Comparison of ENCODE assay signal across 18 cellular contexts in the genomic region with DNA sequence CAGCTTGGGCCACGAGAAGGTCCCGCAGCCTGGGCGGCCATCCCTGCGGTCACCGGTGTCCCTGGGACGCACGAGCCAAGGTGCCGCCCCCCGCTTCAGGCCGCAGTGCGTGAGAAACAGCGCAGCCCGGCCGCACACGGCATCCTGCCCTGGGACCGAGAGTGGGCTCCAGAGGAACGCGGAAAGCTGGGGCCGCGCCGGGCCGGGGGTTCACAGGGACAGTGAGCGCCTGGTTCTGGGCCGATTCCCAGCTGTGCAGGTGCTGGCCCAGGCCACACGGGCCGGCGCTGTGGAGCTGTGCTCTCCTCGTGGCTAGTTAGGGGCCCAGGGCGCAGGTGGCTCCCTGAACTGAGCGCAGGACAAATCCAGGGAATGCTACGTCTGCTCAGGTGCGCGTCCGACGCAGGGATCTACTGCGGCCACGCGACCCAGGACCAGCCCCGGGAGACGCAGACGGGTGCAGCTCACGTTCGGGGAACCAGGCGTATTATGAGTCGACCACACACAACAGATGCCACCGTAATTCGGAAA. TPM values are rescaled to one million over a fixed set of nuclear protein-coding genes. Genes with fewer than 3 reads are reported as not detected.
DNase-seq lines count a peak whose midpoint lies in the region; ATAC-seq and TF ChIP-seq lines count a peak whose summit lies in the region.
"Had no signal": no experiment of that assay in that cellular context is flagged by ENCODE, and none has a peak within 500 bp of the region (broad histone marks: within the 10 kb centered on the region; RNA-seq: fewer than 3 reads in every experiment).

No MANE protein-coding gene starts in this region.

- peaks cover 5% of the 10 kb centered on the region for H3K4me1 Mint-ChIP-seq in glutamatergic neuron (ENCODE audit: low read depth, unreplicated experiment)
- peaks cover 0 to 5% of the 10 kb centered on the region in 2 donors for H3K4me1 Mint-ChIP-seq in natural killer cell
- H3K4me1 Mint-ChIP-seq: CD14-positive monocyte, GM23338 had no signal

- H3K4me1 ChIP-seq in right cardiac atrium (ENCODE audit: control insufficient read depth, insufficient read depth, low read length) (no peaks in the 10 kb centered on the region), suprapubic skin (no peaks in the 10 kb centered on the region)

- no peak for TF ChIP-seq POLR2A in suprapubic skin (IDR thresholded peaks at IDR 0.05)

- H3K36me3 Mint-ChIP-seq in glutamatergic neuron (ENCODE audit: unreplicated experiment) (peaks cover 5% of the 10 kb centered on the region), natural killer cell (no peaks in the 10 kb centered on the region)

- H3K27me3 Mint-ChIP-seq in glutamatergic neuron (ENCODE audit: unreplicated experiment) (peaks cover 4% of the 10 kb centered on the region), natural killer cell (ENCODE audit: low read depth in 2 of 2) (no peaks in the 10 kb centered on the region)

- H3K9me3 Mint-ChIP-seq in glutamatergic neuron (ENCODE audit: unreplicated experiment) (peaks cover 7% of the 10 kb centered on the region), natural killer cell (peaks cover 2 to 3% of the 10 kb centered on the region in 2 donors)

- no peak for TF ChIP-seq EP300 in suprapubic skin (IDR thresholded peaks at IDR 0.05)

- ATAC-seq in right cardiac atrium (no peak), natural killer cell (no peak), HG03108 (IDR thresholded peaks at IDR 0.05; ENCODE audit: unreplicated experiment) (no peak), GM18873 (IDR thresholded peaks at IDR 0.05; ENCODE audit: low FRiP score, unreplicated experiment) (no peak)
- ATAC-seq: GM23338, HCT116 had no signal

- intact Hi-C loops in right cardiac atrium (cut with DNase I): no loop called here
- intact Hi-C loops in natural killer cell (cut with micrococcal nuclease): loop anchor here (10.0 kb wide), 1 partner anchor 60 kb away; no protein-coding TSS in a partner anchor

- H3K27ac Mint-ChIP-seq in glutamatergic neuron (ENCODE audit: unreplicated experiment): no peak overlapping the region
- H3K27ac Mint-ChIP-seq in natural killer cell: no peak overlapping the region
- H3K27ac Mint-ChIP-seq: CD14-positive monocyte, GM23338 had no signal

- peaks cover 45% of the 10 kb centered on the region for H3K36me3 ChIP-seq in suprapubic skin

- DNase-seq in glutamatergic neuron (peak; percentile 6), right cardiac atrium (peak; percentile 8 to 60 (median 45)), natural killer cell (peak; percentile 7), suprapubic skin (ENCODE audit: low spot score in 2 of 2) (peak; percentile 52 to 60), SHP77 (lab: John Stamatoyannopoulos, UW) (no peak)
- DNase-seq: GF-D8, KBM-7, MV-4-11, NCI-H1417, NCI-H2029 treated with DMSO at 0.1 percent for 48 hours, NCI-H2171 treated with DMSO at 0.1 percent for 48 hours, NCI-H774, RPMI8226 had no signal

- H3K27me3 ChIP-seq in right cardiac atrium (ENCODE audit: control insufficient read depth, insufficient read depth) (no peaks in the 10 kb centered on the region), suprapubic skin (no peaks in the 10 kb centered on the region)

- H3K27ac ChIP-seq in right cardiac atrium (ENCODE audit: low read length) (no peak overlapping the region), suprapubic skin (no peak overlapping the region)

- TF ChIP-seq CTCF in glutamatergic neuron (IDR thresholded peaks at IDR 0.05; ENCODE audit: partially characterized antibody, unreplicated experiment) (no peak), natural killer cell (IDR thresholded peaks at IDR 0.05) (no peak), suprapubic skin (IDR thresholded peaks at IDR 0.05) (no peak)

- H3K4me3 Mint-ChIP-seq in glutamatergic neuron (ENCODE audit: unreplicated experiment): no peak overlapping the region
- no peak overlapping the region for H3K4me3 Mint-ChIP-seq in natural killer cell
- H3K4me3 Mint-ChIP-seq: CD14-positive monocyte, GM23338 had no signal

- H3K4me3 ChIP-seq in right cardiac atrium (ENCODE audit: low read length) (no peak overlapping the region), suprapubic skin (no peak overlapping the region)
- H3K4me3 ChIP-seq: GM23338 had no signal

- no peaks in the 10 kb centered on the region for H3K9me3 ChIP-seq in right cardiac atrium (ENCODE audit: control insufficient read depth, low read length)
- H3K9me3 ChIP-seq in suprapubic skin: no peaks in the 10 kb centered on the region

- WGBS in right cardiac atrium: 98% methylated on average over 47 of the region's 47 CpGs
- 98% methylated on average over 34 of the region's 47 CpGs for WGBS in suprapubic skin

RNA-seq across cellular contexts. Expression of a gene that starts 25.8 kb away (rescaled TPM):
- 52.3 TPM for total RNA-seq in glutamatergic neuron (ENCODE audit: unreplicated experiment)
- 10 to 100 TPM; 48.4 to 57.6 (median 54.8) TPM for total RNA-seq in right cardiac atrium
- 59.0 TPM for polyA plus RNA-seq in right cardiac atrium
- 10 to 100 TPM; 46.9 to 62.8 (median 49.8) TPM for total RNA-seq in natural killer cell
- total RNA-seq in suprapubic skin: 10 to 100 TPM; 29.7 to 36.4 (median 34.3) TPM

RNA-seq across cellular contexts. Expression of a gene that starts 42.3 kb away (rescaled TPM):
- total RNA-seq in glutamatergic neuron (ENCODE audit: unreplicated experiment) (36.1 TPM), right cardiac atrium (100 to 1,000 TPM; 101 to 163 (median 147) TPM), natural killer cell (10 to 100 TPM; 14.0 to 19.4 (median 14.6) TPM), suprapubic skin (10 to 100 TPM; 31.8 to 79.6 (median 47.1) TPM)
- 114 TPM for polyA plus RNA-seq in right cardiac atrium

Comparison
In these comparisons a context has a peak if more than half of its experiments do, and no peak if none do; other contexts are left out.
1. DNase-seq: peak in glutamatergic neuron (single experiment), right cardiac atrium (3 of 3), natural killer cell (single experiment) and suprapubic skin (2 of 2); none in SHP77 (0 of 2).